Comparison of ENCODE assay signal across 8 cellular contexts in the genomic region with DNA sequence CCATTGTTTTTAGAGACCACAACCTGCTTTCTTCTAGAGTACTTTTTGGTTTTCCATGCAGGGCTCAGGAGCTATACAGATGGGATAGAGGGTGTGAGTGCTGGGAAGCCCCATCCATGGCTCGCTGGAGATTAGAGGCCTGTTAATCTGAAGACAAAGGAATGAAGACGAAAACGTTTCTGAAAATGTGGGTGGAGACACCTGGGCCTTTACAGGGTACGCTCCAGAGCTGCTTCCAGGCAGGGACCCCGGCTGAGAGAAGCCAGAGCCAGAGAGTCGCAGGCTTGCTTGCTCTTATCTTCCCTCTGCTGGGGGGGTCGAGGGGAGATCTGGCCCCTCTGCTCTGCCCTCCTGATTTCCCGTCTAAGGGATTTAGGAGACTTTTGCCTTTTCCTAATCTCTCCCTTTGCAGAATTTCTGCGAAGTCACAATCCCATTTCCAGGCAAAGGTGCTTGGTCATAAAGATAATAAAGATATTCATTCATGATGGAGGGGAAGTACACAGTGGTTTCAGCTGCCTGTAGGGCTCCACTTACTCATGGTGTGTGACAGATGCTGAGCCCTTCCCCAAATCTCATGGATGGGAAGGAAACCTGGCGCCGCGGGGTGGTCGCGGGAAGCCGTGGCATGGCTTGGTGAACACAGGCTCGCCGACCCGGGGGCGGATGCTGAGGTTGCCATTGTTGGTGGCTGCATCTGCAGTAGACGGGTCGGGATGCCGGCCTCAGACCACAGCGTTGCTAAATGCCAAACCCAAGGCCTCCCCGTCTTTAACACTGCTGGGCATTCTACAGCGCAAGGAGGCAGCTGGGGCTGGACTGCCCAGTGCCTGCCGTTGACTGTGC. TPM values are rescaled to one million over a fixed set of nuclear protein-coding genes. Genes with fewer than 3 reads are reported as not detected.
DNase-seq lines count a peak whose midpoint lies in the region; ATAC-seq and TF ChIP-seq lines count a peak whose summit lies in the region.

No MANE protein-coding gene starts in this region.

- H3K18ac ChIP-seq in mesendoderm (ENCODE audit: low read length), result peak overlapping the region; percentile 82

- no peak overlapping the region for H2BK15ac ChIP-seq in mesendoderm (replicated peaks; ENCODE audit: low read depth)

- H3K4me1 ChIP-seq in right cardiac atrium (ENCODE audit: control insufficient read depth, insufficient read depth, low read length), result no peaks in the 10 kb centered on the region
- peaks cover 4 to 40% (median 19%) of the 10 kb centered on the region in 9 donors for H3K4me1 ChIP-seq in heart right ventricle
- H3K4me1 ChIP-seq in mesendoderm (ENCODE audit: control insufficient read depth, low read depth, low read length), result peaks cover 23% of the 10 kb centered on the region

- H3K27me3 ChIP-seq in right cardiac atrium (ENCODE audit: control insufficient read depth, insufficient read depth), result no peaks in the 10 kb centered on the region
- H3K27me3 ChIP-seq in heart right ventricle, result no peaks in the 10 kb centered on the region
- H3K27me3 ChIP-seq in mesendoderm (ENCODE audit: insufficient read depth, low read length, poor library complexity), result no peaks in the 10 kb centered on the region

- peak overlapping the region; percentile 79 for H3K27ac Mint-ChIP-seq in activated naive CD4-positive, alpha-beta T cell treated with anti-CD3 and anti-CD28 coated beads, Interleukin-2, amount 50 U/mL, for 24 hours

- peak overlapping the region; percentile 40 for H3K4ac ChIP-seq in mesendoderm (ENCODE audit: low read depth, low read length)

- no peaks in the 10 kb centered on the region for H3K79me1 ChIP-seq in mesendoderm (ENCODE audit: low read length)

- peak overlapping the region; percentile 52 for H2AK5ac ChIP-seq in mesendoderm (ENCODE audit: low read length)

- H3K79me2 ChIP-seq in mesendoderm (ENCODE audit: control insufficient read depth, insufficient read depth, low read length), result peaks cover under 1% of the 10 kb centered on the region

- peak overlapping the region; percentile 74 for H3K56ac ChIP-seq in mesendoderm (ENCODE audit: low read length)

- TF ChIP-seq CTCF in heart right ventricle (IDR thresholded peaks at IDR 0.05), result no peak

- peak overlapping the region; percentile 2 for H2BK120ac ChIP-seq in mesendoderm (ENCODE audit: low read depth, low read length)

- peak overlapping the region; percentile 4 for H3K23ac ChIP-seq in mesendoderm (ENCODE audit: low read length)

- peak overlapping the region; percentile 72 for H3K9ac ChIP-seq in mesendoderm (ENCODE audit: low read length)

- H2BK5ac ChIP-seq in mesendoderm (ENCODE audit: low read length), result peak overlapping the region; percentile 90

- intact Hi-C loops in right cardiac atrium (cut with DNase I), result loop anchor here in 3 of 4 donors (5.0 kb wide), 3 partner anchors 58 to 77 kb away; no protein-coding TSS in a partner anchor
- intact Hi-C loops in heart right ventricle (cut with DNase I), result loop anchor here in 6 of 10 donors (5.0 kb wide), 4 partner anchors 42 to 77 kb away; no protein-coding TSS in a partner anchor

- H3K36me3 Mint-ChIP-seq in activated naive CD4-positive, alpha-beta T cell treated with anti-CD3 and anti-CD28 coated beads, Interleukin-2, amount 50 U/mL, for 24 hours, result no peaks in the 10 kb centered on the region

- no peak overlapping the region for H3K4me3 Mint-ChIP-seq in activated naive CD4-positive, alpha-beta T cell treated with anti-CD3 and anti-CD28 coated beads, Interleukin-2, amount 50 U/mL, for 24 hours

- H3K36me3 ChIP-seq in heart right ventricle, result no peaks in the 10 kb centered on the region
- no peaks in the 10 kb centered on the region for H3K36me3 ChIP-seq in mesendoderm (ENCODE audit: control insufficient read depth, insufficient read depth, low read length)

- no peak overlapping the region for H3K4me2 ChIP-seq in mesendoderm (ENCODE audit: low read length)

- H3K9me3 Mint-ChIP-seq in activated naive CD4-positive, alpha-beta T cell treated with anti-CD3 and anti-CD28 coated beads, Interleukin-2, amount 50 U/mL, for 24 hours, result no peaks in the 10 kb centered on the region

- H4K8ac ChIP-seq in mesendoderm (ENCODE audit: low read depth, low read length), result no peak overlapping the region

- peak overlapping the region; percentile 81 for H4K5ac ChIP-seq in mesendoderm (ENCODE audit: low read length)

- no peak overlapping the region for H3K4me3 ChIP-seq in right cardiac atrium (ENCODE audit: low read length)
- H3K4me3 ChIP-seq in heart right ventricle, result no peak overlapping the region
- H3K4me3 ChIP-seq in mesendoderm (ENCODE audit: low read length), result no peak overlapping the region

- H3K9me3 ChIP-seq in right cardiac atrium (ENCODE audit: control insufficient read depth, low read length) (no peaks in the 10 kb centered on the region), heart right ventricle (no peaks in the 10 kb centered on the region)

- ATAC-seq in right cardiac atrium (no peak), heart right ventricle (no peak), GM18909 (IDR thresholded peaks at IDR 0.05; ENCODE audit: poor library complexity, unreplicated experiment) (no peak)

- H3K27me3 Mint-ChIP-seq in activated naive CD4-positive, alpha-beta T cell treated with anti-CD3 and anti-CD28 coated beads, Interleukin-2, amount 50 U/mL, for 24 hours, result no peaks in the 10 kb centered on the region

- peaks cover 18% of the 10 kb centered on the region for H3K4me1 Mint-ChIP-seq in activated naive CD4-positive, alpha-beta T cell treated with anti-CD3 and anti-CD28 coated beads, Interleukin-2, amount 50 U/mL, for 24 hours

- peak in 2 of 3 donors; percentile 61 to 62 for DNase-seq in right cardiac atrium
- no peak for DNase-seq in heart right ventricle
- peak; percentile 82 for DNase-seq in mesendoderm
- no peak for DNase-seq in medulla oblongata (ENCODE audit: extremely low spot score)
- DNase-seq in NCI-H146 treated with DMSO at 0.1 percent for 48 hours (lab: John Stamatoyannopoulos, UW; ENCODE audit: unreplicated experiment), result no peak
- DNase-seq in NCI-H1048 (lab: John Stamatoyannopoulos, UW), result no peak

- 76% methylated on average over 26 of the region's 26 CpGs for WGBS in right cardiac atrium
- 79 to 83% methylated on average over 26 of the region's 26 CpGs for WGBS in heart right ventricle, 2 donors
- no CpG with 5 or more reads among the region's 26 CpGs for WGBS in mesendoderm (ENCODE audit: extremely low coverage, insufficient coverage, low lambda C conversion rate)

- no peak overlapping the region for H3K27ac ChIP-seq in right cardiac atrium (ENCODE audit: low read length)
- peak overlapping the region in 4 of 10 donors; percentile 69 to 80 (median 76) for H3K27ac ChIP-seq in heart right ventricle
- peak overlapping the region; percentile 92 for H3K27ac ChIP-seq in mesendoderm (ENCODE audit: low read depth, low read length)

RNA-seq across cellular contexts. Expression of gene SOCS3, which starts 4.8 kb away (rescaled TPM):
- total RNA-seq in right cardiac atrium, result 10 to 100 TPM in 3 of 4 donors, 1 to 10 TPM in 1; 6.6 to 51.2 (median 11.6) TPM
- polyA plus RNA-seq in right cardiac atrium, result 52.6 TPM
- 100 to 1,000 TPM in 2 of 10 donors, 10 to 100 TPM in 6, 1 to 10 TPM in 2; 7.7 to 189 (median 17.0) TPM for total RNA-seq in heart right ventricle
- polyA plus RNA-seq in heart right ventricle, result 10 to 100 TPM; 13.5 to 30.2 TPM
- polyA plus RNA-seq in mesendoderm (2013, experiment 1 of 2), result 11.2 TPM
- polyA plus RNA-seq in mesendoderm (2013, experiment 2 of 2), result 11.0 TPM

RNA-seq across cellular contexts. Expression of gene PGS1, which starts 13.8 kb away (rescaled TPM):
- 10 to 100 TPM; 20.2 to 22.2 (median 20.8) TPM for total RNA-seq in right cardiac atrium
- polyA plus RNA-seq in right cardiac atrium, result 13.9 TPM
- total RNA-seq in heart right ventricle, result 10 to 100 TPM; 14.7 to 28.4 (median 17.1) TPM
- 10 to 100 TPM; 18.5 to 18.7 TPM for polyA plus RNA-seq in heart right ventricle
- polyA plus RNA-seq in mesendoderm (2013, experiment 1 of 2), result 24.0 TPM
- polyA plus RNA-seq in mesendoderm (2013, experiment 2 of 2), result 23.5 TPM

Comparison
In these comparisons a context has a peak if more than half of its experiments do, and no peak if none do; other contexts are left out.
1. DNase-seq: peak in right cardiac atrium (2 of 3) and mesendoderm (single experiment); none in heart right ventricle (0 of 2), medulla oblongata (single experiment), NCI-H146 treated with DMSO at 0.1 percent for 48 hours (single experiment) and NCI-H1048 (single experiment).